In the genomic region with DNA sequence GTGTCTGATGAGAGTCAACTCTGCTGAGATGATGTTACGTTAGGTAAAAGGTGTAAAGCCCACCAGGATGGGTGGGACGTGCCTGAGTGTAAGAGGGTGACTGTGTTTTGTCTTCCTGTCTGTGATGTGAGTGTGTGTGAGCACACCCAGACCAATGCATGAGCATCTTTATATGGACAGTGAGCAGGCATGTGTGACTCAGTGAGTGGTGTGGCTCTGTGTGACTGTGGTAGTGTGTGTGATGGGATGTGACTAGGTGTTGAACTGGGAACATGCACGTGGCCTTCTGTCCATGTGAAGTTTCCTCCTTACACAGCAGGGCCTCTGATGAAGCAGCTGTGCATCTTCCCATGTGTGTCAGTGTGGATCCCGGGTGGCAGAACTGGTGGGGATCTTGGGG, we compare ENCODE assay signal across 30 cellular contexts. TPM values are rescaled to one million over a fixed set of nuclear protein-coding genes. Genes with fewer than 3 reads are reported as not detected.
"Had no signal": no experiment of that assay in that cellular context is flagged by ENCODE, and none has a peak within 500 bp of the region (broad histone marks: within the 10 kb centered on the region; RNA-seq: fewer than 3 reads in every experiment).

No MANE protein-coding gene starts in this region.

- H3K4me3 Mint-ChIP-seq: activated CD4-positive, alpha-beta memory T cell treated with anti-CD3 and anti-CD28 coated beads, Interleukin-2, amount 10 ng/mL, durations not matched to agents 7 days and 5 days; activated CD4-positive, alpha-beta T cell treated with anti-CD3 and anti-CD28 coated beads, Interleukin-2, amount 10 ng/mL, durations not matched to agents 7 days and 5 days; T-helper 1 cell treated with Interleukin-12 subunit alpha and Interleukin-12 subunit beta and Interleukin-4 antibody, amounts not matched to agents 30 μg/mL and 1 μg/mL, for 36 hours; WTC11 had no signal

- DNase-seq: activated CD4-positive, alpha-beta memory T cell treated with anti-CD3 and anti-CD28 coated beads, Interleukin-2, amount 10 ng/mL, durations not matched to agents 7 days and 5 days; activated CD4-positive, alpha-beta T cell treated with anti-CD3 and anti-CD28 coated beads for 1 hour; activated CD4-positive, alpha-beta T cell treated with anti-CD3 and anti-CD28 coated beads, Interleukin-2, amount 10 ng/mL, durations not matched to agents 7 days and 5 days; activated gamma-delta T cell treated with Interleukin-2 at 50 U/mL for 16 hours; activated naive CD4-positive, alpha-beta T cell treated with anti-CD3 and anti-CD28 coated beads, Interleukin-2, amount 50 U/mL, for 16 hours; activated T-cell treated with anti-CD3 and anti-CD28 coated beads for 4 hours; activated T-cell treated with anti-CD3 and anti-CD28 coated beads, Interleukin-2, amount 50 U/mL, for 48 hours; aorta; central memory CD4-positive, alpha-beta T cell; KG1; NCI-H1092; NCI-H1417; NCI-H1930; NCI-H2171 treated with DMSO at 0.1 percent for 48 hours; NCI-H345; NCI-H510A; NCI-H526 treated with DMSO at 0.1 percent for 48 hours; NK-92 treated with Interleukin-12 subunit alpha and Interleukin-12 subunit beta, amount 100 ng/mL, for 24 hours; OCI-M1; Peyer's patch; SHP77 had no signal

- ATAC-seq: WTC11 had no signal

- H3K9me3 Mint-ChIP-seq: activated CD4-positive, alpha-beta memory T cell treated with anti-CD3 and anti-CD28 coated beads, Interleukin-2, amount 10 ng/mL, durations not matched to agents 7 days and 5 days; activated CD4-positive, alpha-beta T cell treated with anti-CD3 and anti-CD28 coated beads, Interleukin-2, amount 10 ng/mL, durations not matched to agents 7 days and 5 days; T-helper 1 cell treated with Interleukin-12 subunit alpha and Interleukin-12 subunit beta and Interleukin-4 antibody, amounts not matched to agents 30 μg/mL and 1 μg/mL, for 36 hours had no signal

- H3K36me3 Mint-ChIP-seq: WTC11 had no signal

- H3K27ac Mint-ChIP-seq: activated CD4-positive, alpha-beta memory T cell treated with anti-CD3 and anti-CD28 coated beads, Interleukin-2, amount 10 ng/mL, durations not matched to agents 7 days and 5 days; activated CD4-positive, alpha-beta T cell treated with anti-CD3 and anti-CD28 coated beads, Interleukin-2, amount 10 ng/mL, durations not matched to agents 7 days and 5 days; activated T-helper 2 cell treated with anti-CD3 and anti-CD28 coated beads, Interferon-gamma antibody, Interleukin-2, Interleukin-4, amounts not matched to agents 10 μg/mL and 5 μg/mL and 100 μg/mL, durations not matched to agents 14 hours and 24 hours and 36 hours; T-helper 1 cell treated with Interleukin-12 subunit alpha and Interleukin-12 subunit beta and Interleukin-4 antibody, amounts not matched to agents 30 μg/mL and 1 μg/mL, for 36 hours; WTC11 had no signal

- H3K4me1 Mint-ChIP-seq: activated CD4-positive, alpha-beta memory T cell treated with anti-CD3 and anti-CD28 coated beads, Interleukin-2, amount 10 ng/mL, durations not matched to agents 7 days and 5 days; activated CD4-positive, alpha-beta T cell treated with anti-CD3 and anti-CD28 coated beads, Interleukin-2, amount 10 ng/mL, durations not matched to agents 7 days and 5 days; WTC11 had no signal

RNA-seq across cellular contexts. Expression of a gene that starts 17.8 kb away (rescaled TPM):
- total RNA-seq: activated CD4-positive, alpha-beta memory T cell treated with anti-CD3 and anti-CD28 coated beads, Interleukin-2, amount 10 ng/mL, durations not matched to agents 7 days and 5 days; activated CD4-positive, alpha-beta T cell treated with anti-CD3 and anti-CD28 coated beads, Interleukin-2, amount 10 ng/mL, durations not matched to agents 7 days and 5 days; activated CD8-positive, alpha-beta memory T cell treated with anti-CD3 and anti-CD28 coated beads for 36 hours; activated T-helper 2 cell treated with anti-CD3 and anti-CD28 coated beads, Interferon-gamma antibody, Interleukin-2, Interleukin-4, amounts not matched to agents 10 μg/mL and 5 μg/mL and 100 μg/mL, durations not matched to agents 14 hours and 24 hours and 36 hours; aorta; breast epithelium; chondrocyte; LHCN-M2; M059J; Peyer's patch; SK-MEL-5; WTC11 had no signal
- polyA plus RNA-seq: aorta had no signal

RNA-seq across cellular contexts. Expression of a gene that starts 35.6 kb away (rescaled TPM):
- total RNA-seq: activated CD4-positive, alpha-beta memory T cell treated with anti-CD3 and anti-CD28 coated beads, Interleukin-2, amount 10 ng/mL, durations not matched to agents 7 days and 5 days; activated CD4-positive, alpha-beta T cell treated with anti-CD3 and anti-CD28 coated beads, Interleukin-2, amount 10 ng/mL, durations not matched to agents 7 days and 5 days; activated CD8-positive, alpha-beta memory T cell treated with anti-CD3 and anti-CD28 coated beads for 36 hours; activated T-helper 2 cell treated with anti-CD3 and anti-CD28 coated beads, Interferon-gamma antibody, Interleukin-2, Interleukin-4, amounts not matched to agents 10 μg/mL and 5 μg/mL and 100 μg/mL, durations not matched to agents 14 hours and 24 hours and 36 hours; aorta; breast epithelium; chondrocyte; LHCN-M2; M059J; Peyer's patch; SK-MEL-5; WTC11 had no signal
- polyA plus RNA-seq: aorta had no signal
